ENCODE assay signal across 8 cellular contexts in genomic region chrX:106611682-106612402, GRCh38. TPM values are rescaled to one million over a fixed set of nuclear protein-coding genes. Genes with fewer than 3 reads are reported as not detected.
A peak's percentile ranks its signal among the peaks of the same experiment; 100 is the strongest.
DNase-seq lines count a peak whose midpoint lies in the region; ATAC-seq, FAIRE-seq and TF ChIP-seq lines count a peak whose summit lies in the region.

RADX (plus strand) TSS chrX:106611978; CDS start chrX:106612081, 103 bp downstream.

- no peaks in the 10 kb centered on the region for H4K20me1 ChIP-seq in keratinocyte (ENCODE audit: control insufficient read depth, extremely low read depth, insufficient read depth, low read length)

- H3K9me3 ChIP-seq in keratinocyte (ENCODE audit: control insufficient read depth, low read depth, low read length) = no peaks in the 10 kb centered on the region

- peak within 1 kb of the TSS; percentile 75 for H3K9ac ChIP-seq in keratinocyte (ENCODE audit: control insufficient read depth, extremely low read depth, insufficient read depth, low read length)

- peak within 1 kb of the TSS; percentile 71 for H3K27ac ChIP-seq in keratinocyte (ENCODE audit: control insufficient read depth, insufficient read depth, low read length)

- DNase-seq in GM13976 (ENCODE audit: low spot score) (peak; percentile 70), NCI-H1694 (lab: John Stamatoyannopoulos, UW) (peak; percentile 35), keratinocyte (ENCODE audit: low read depth, low spot score) (peak; percentile 15), 8988T (no peak)
- DNase-seq in activated CD4-positive, CD25-positive, alpha-beta regulatory T cell (lab: John Stamatoyannopoulos, UW) = peak; percentile 23 to 66 (median 56)
- DNase-seq in central memory CD4-positive, alpha-beta T cell = peak; percentile 89
- peak; percentile 55 to 78 (median 73) for DNase-seq in stimulated activated CD4-positive, alpha-beta T cell treated with anti-CD3 and anti-CD28 coated beads, Interleukin-12 subunit alpha, Interleukin-12 subunit beta, amount 100 ng/mL, for 48 hours (ENCODE audit: low read depth in 2 of 3, low spot score in 1 of 3)

- H3K4me2 ChIP-seq in keratinocyte (ENCODE audit: control insufficient read depth, extremely low read depth, insufficient read depth, low read depth, low read length) = peak within 1 kb of the TSS; percentile 74

- no peaks in the 10 kb centered on the region for H3K9me1 ChIP-seq in keratinocyte (ENCODE audit: control insufficient read depth, extremely low read depth, insufficient read depth, low read length)

- peak within 1 kb of the TSS; percentile 42 to 85 (median 69) for H3K4me3 ChIP-seq in keratinocyte (ENCODE audit: control insufficient read depth in 2 of 3, extremely low read depth in 1 of 3, insufficient read depth in 2 of 3, low read depth in 1 of 3, low read length in 3 of 3)

- H3K27me3 ChIP-seq in keratinocyte (ENCODE audit: control insufficient read depth, extremely low read depth, insufficient read depth, low read length) = no peaks in the 10 kb centered on the region

- dilution Hi-C loops in keratinocyte (cut with MboI; ENCODE audit: extremely low pct_ligation_motif_present, low sequenced_read_pairs) = no loop called here

- in situ Hi-C loops in GM13976 (cut with MboI; ENCODE audit: low sequenced_read_pairs, unreplicated experiment) = no loop called here

- H3K4me1 ChIP-seq in keratinocyte (ENCODE audit: control insufficient read depth, extremely low read depth, insufficient read depth, low read length) = no peaks in the 10 kb centered on the region

- peak; percentile 99 for ATAC-seq in HG02610 (IDR thresholded peaks at IDR 0.05; ENCODE audit: unreplicated experiment)

- peaks cover 4% of the 10 kb centered on the region for H3K79me2 ChIP-seq in keratinocyte (ENCODE audit: control insufficient read depth, insufficient read depth, low read length)

- no peak for FAIRE-seq in keratinocyte (lab: Jason Lieb, UNC)

- TF ChIP-seq CTCF in GM13976 (IDR thresholded peaks at IDR 0.05; ENCODE audit: borderline replicate concordance, control extremely low read depth, extremely low read depth, insufficient read depth, missing control alignments) (no peak), keratinocyte (optimal IDR thresholded peaks at IDR 0.05 in 1 of 3, IDR thresholded peaks at IDR 0.05 in 1 of 3, conservative IDR thresholded peaks at IDR 0.05 in 1 of 3; ENCODE audit: extremely low read depth in 1 of 3, insufficient read depth in 2 of 3, low read length in 3 of 3) (no peak)

- H2AFZ ChIP-seq in keratinocyte (ENCODE audit: control insufficient read depth, low read length) = peak within 1 kb of the TSS; percentile 84

- no peaks in the 10 kb centered on the region for H3K36me3 ChIP-seq in keratinocyte (ENCODE audit: control insufficient read depth in 2 of 2, extremely low read depth in 1 of 2, insufficient read depth in 2 of 2, low read length in 2 of 2)

RNA-seq across cellular contexts. Expression of gene RADX, which starts in this region (rescaled TPM):
- polyA plus RNA-seq in keratinocyte = 2.2 to 6.3 TPM (median 3.6 TPM) in 3 replicates
- polyA plus RNA-seq in keratinocyte (2011; ENCODE audit: low read depth) = 2.0 TPM
- polyA plus RNA-seq in keratinocyte (2011; cell fraction: cytosol; rRNA removed) = 0.94 and 2.2 TPM in 2 replicates
- polyA plus RNA-seq in keratinocyte (2011; cell fraction: nucleus; rRNA removed) = 4.8 and 7.0 TPM in 2 replicates
- 1.3 and 3.0 TPM in 2 replicates for polyA plus RNA-seq in keratinocyte (2012; ENCODE audit: low replicate concordance)
- 1.1 to 4.3 TPM (median 1.4 TPM) in 3 replicates for polyA minus RNA-seq in keratinocyte
- 1.2 TPM for polyA minus RNA-seq in keratinocyte (2011; cell fraction: cytosol; rRNA and poly(A)+ RNA removed)
- polyA minus RNA-seq in keratinocyte (2011; cell fraction: nucleus; rRNA and poly(A)+ RNA removed) = 1.7 and 2.0 TPM in 2 replicates
